ENCODE assay signal across 24 cellular contexts in the genomic region with DNA sequence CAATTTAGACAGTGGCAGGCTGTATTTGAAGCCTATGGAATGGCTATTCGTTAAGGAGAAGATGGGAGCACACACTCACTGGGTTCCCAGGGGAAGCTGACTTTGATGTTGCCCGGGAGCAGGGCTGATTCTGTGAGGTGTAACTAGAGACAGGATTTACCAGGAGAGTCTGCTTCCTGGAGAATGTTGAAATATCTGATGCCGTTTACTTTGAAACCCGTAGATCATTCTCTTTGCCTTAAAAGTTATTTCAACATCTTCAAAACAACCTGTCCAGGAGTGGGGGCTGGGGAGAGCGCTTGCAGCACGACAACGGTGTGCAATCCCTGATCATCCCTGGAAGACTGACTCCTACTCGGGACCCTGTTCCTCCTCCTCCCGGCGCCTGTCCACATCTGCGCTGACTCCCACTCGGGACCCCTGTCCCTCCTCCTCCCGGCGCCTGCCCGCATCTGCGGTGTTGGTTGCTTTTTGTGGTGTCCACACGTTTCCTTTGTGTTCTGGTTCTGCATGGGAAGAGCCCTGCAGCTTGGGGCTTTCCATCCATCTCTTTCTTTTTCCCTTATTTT. TPM values are rescaled to one million over a fixed set of nuclear protein-coding genes. Genes with fewer than 3 reads are reported as not detected.
"Had no signal": no experiment of that assay in that cellular context is flagged by ENCODE, and none has a peak within 500 bp of the region (broad histone marks: within the 10 kb centered on the region; RNA-seq: fewer than 3 reads in every experiment).

No MANE protein-coding gene starts in this region.

- H3K36me3 ChIP-seq: prostate gland had no signal

- H3K4me3 Mint-ChIP-seq: activated naive CD8-positive, alpha-beta T cell treated with anti-CD3 and anti-CD28 coated beads for 36 hours; activated T-helper 17 cell treated with anti-CD3 and anti-CD28 coated beads, Interleukin-2, amount 50 U/mL, for 72 hours; naive thymus-derived CD4-positive, alpha-beta T cell; T-helper 2 cell treated with Interferon-gamma antibody and Interleukin-4, amounts not matched to agents 5 μg/mL and 100 μg/mL, for 36 hours had no signal

- FAIRE-seq: frontal cortex, TTC549 had no signal

- H3K27ac ChIP-seq: prostate gland, spleen, thoracic aorta, upper lobe of left lung, WERI-Rb-1 had no signal

- H3K27me3 ChIP-seq: spleen, upper lobe of left lung had no signal

- H3K4me1 ChIP-seq: prostate gland, spleen, upper lobe of left lung had no signal

- H3K4me3 ChIP-seq: lung, prostate gland, spleen, thoracic aorta, upper lobe of left lung had no signal

- H3K27me3 Mint-ChIP-seq: activated naive CD8-positive, alpha-beta T cell treated with anti-CD3 and anti-CD28 coated beads for 36 hours; activated T-helper 17 cell treated with anti-CD3 and anti-CD28 coated beads, Interleukin-2, amount 50 U/mL, for 72 hours; naive thymus-derived CD4-positive, alpha-beta T cell had no signal

- H3K9me3 ChIP-seq: prostate gland, spleen, thoracic aorta, upper lobe of left lung had no signal

- H3K27ac Mint-ChIP-seq: activated naive CD8-positive, alpha-beta T cell treated with anti-CD3 and anti-CD28 coated beads for 36 hours; activated T-helper 17 cell treated with anti-CD3 and anti-CD28 coated beads, Interleukin-2, amount 50 U/mL, for 72 hours; naive thymus-derived CD4-positive, alpha-beta T cell; T-helper 2 cell treated with Interferon-gamma antibody and Interleukin-4, amounts not matched to agents 5 μg/mL and 100 μg/mL, for 36 hours had no signal

- H3K9me3 Mint-ChIP-seq: activated naive CD8-positive, alpha-beta T cell treated with anti-CD3 and anti-CD28 coated beads for 36 hours; activated T-helper 17 cell treated with anti-CD3 and anti-CD28 coated beads, Interleukin-2, amount 50 U/mL, for 72 hours; naive thymus-derived CD4-positive, alpha-beta T cell; T-helper 2 cell treated with Interferon-gamma antibody and Interleukin-4, amounts not matched to agents 5 μg/mL and 100 μg/mL, for 36 hours had no signal

- H3K36me3 Mint-ChIP-seq: activated naive CD8-positive, alpha-beta T cell treated with anti-CD3 and anti-CD28 coated beads for 36 hours had no signal

- H3K4me1 Mint-ChIP-seq: activated naive CD8-positive, alpha-beta T cell treated with anti-CD3 and anti-CD28 coated beads for 36 hours; activated T-helper 17 cell treated with anti-CD3 and anti-CD28 coated beads, Interleukin-2, amount 50 U/mL, for 72 hours had no signal

- ATAC-seq: activated T-helper 17 cell treated with anti-CD3 and anti-CD28 coated beads, Interleukin-2, amount 50 U/mL, for 72 hours; esophagus mucosa; left colon; naive thymus-derived CD4-positive, alpha-beta T cell; SK-N-SH treated with all-trans-retinoic acid at 6 μM for 48 hours had no signal

- DNase-seq: activated CD4-positive, alpha-beta T cell treated with anti-CD3 and anti-CD28 coated beads for 1 hour; activated naive CD8-positive, alpha-beta T cell treated with anti-CD3 and anti-CD28 coated beads for 36 hours; activated T-cell treated with anti-CD3 and anti-CD28 coated beads, Interleukin-2, amount 50 U/mL, for 1 hour; amygdala; dermis blood vessel endothelial cell; effector memory CD4-positive, alpha-beta T cell; head of caudate nucleus; islet precursor cell; left colon; naive thymus-derived CD4-positive, alpha-beta T cell; spleen; stimulated activated CD4-positive, alpha-beta T cell treated with anti-CD3 and anti-CD28 coated beads, Interleukin-4, amount 100 ng/mL, for 1 hour; stimulated activated naive CD4-positive, alpha-beta T cell; upper lobe of left lung; WERI-Rb-1 had no signal

RNA-seq across cellular contexts. Expression of a gene that starts 48.3 kb away (rescaled TPM):
- total RNA-seq: activated naive CD8-positive, alpha-beta T cell treated with anti-CD3 and anti-CD28 coated beads for 36 hours; activated T-helper 17 cell treated with anti-CD3 and anti-CD28 coated beads, Interleukin-2, amount 50 U/mL, for 72 hours; naive thymus-derived CD4-positive, alpha-beta T cell had no signal
- polyA plus RNA-seq: naive thymus-derived CD4-positive, alpha-beta T cell had no signal
